ENCODE assay signal across 8 cellular contexts in the genomic region with DNA sequence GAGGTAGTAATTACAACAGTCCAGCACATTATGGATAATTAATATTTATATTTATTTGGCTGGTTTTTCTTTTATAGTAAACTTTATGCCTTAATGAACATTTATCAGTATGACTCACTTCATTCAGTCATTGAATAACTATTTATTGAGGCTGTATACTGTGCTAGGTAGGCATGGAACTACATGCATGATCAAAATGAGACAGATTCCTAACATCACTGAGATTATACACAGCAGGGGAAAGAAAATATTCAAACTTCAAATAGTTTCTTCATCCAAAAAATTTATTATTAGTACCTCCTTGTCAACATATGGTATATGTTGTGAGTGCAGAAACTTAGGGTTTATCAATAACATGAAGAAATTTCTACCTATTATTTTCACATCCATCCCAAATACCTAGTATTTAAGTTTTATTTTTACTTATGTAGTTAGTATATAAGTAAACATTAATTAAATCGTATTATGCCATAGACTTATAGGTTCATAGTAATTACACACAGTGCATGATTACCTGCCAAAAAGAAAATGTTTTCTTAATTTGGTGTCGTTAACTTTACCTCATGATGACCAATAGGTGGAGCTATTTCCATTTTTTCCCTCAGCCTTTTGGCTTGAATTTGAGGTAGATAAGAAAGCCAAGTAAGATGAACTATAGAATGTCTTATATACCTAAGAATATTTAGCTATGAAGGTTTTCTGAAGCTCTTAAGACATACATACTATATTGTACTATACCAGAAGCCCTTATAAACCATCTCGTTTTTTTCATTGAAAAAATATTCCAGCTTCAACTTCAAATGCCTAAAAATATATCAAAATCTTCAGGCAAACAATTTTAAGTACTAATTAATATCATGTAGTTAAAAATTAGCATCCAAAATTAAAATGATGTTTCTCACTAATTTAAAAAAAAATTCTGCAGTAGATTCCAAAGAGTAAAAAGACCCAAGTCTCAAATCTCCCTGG. TPM values are rescaled to one million over a fixed set of nuclear protein-coding genes. Genes with fewer than 3 reads are reported as not detected.
DNase-seq lines count a peak whose midpoint lies in the region; ATAC-seq and TF ChIP-seq lines count a peak whose summit lies in the region.

No MANE protein-coding gene starts in this region.

- WGBS in esophagus squamous epithelium, 2 donors, result 3 to 12% methylated on average over 3 of the region's 3 CpGs

- H3K4me2 ChIP-seq in neural progenitor cell, result peak overlapping the region; percentile 47

- no peak overlapping the region for H3K9ac ChIP-seq in neural progenitor cell

- no peak for TF ChIP-seq POLR2A in esophagus squamous epithelium (IDR thresholded peaks at IDR 0.05)

- H3K27me3 ChIP-seq in esophagus squamous epithelium, result no peaks in the 10 kb centered on the region
- no peaks in the 10 kb centered on the region for H3K27me3 ChIP-seq in neural progenitor cell

- H3K27ac ChIP-seq in esophagus squamous epithelium (no peak overlapping the region), neural progenitor cell (peak overlapping the region; percentile 39)

- no peak overlapping the region for H3K4me3 ChIP-seq in esophagus squamous epithelium
- H3K4me3 ChIP-seq in neural progenitor cell, result peak overlapping the region; percentile 10

- H3K9me3 ChIP-seq in esophagus squamous epithelium, result no peaks in the 10 kb centered on the region
- no peaks in the 10 kb centered on the region for H3K9me3 ChIP-seq in neural progenitor cell (ENCODE audit: low read depth)

- H3K4me1 ChIP-seq in esophagus squamous epithelium (peaks cover 0 to 17% (median 3%) of the 10 kb centered on the region in 3 donors), neural progenitor cell (peaks cover 25% of the 10 kb centered on the region)

- H3K4me3 Mint-ChIP-seq in neural progenitor cell, result no peak overlapping the region

- no peaks in the 10 kb centered on the region for H4K20me1 ChIP-seq in neural progenitor cell (ENCODE audit: low read depth)

- DNase-seq in G401 (ENCODE audit: low spot score) (peak; percentile 74), M059J (ENCODE audit: low read depth) (peak; percentile 73), SHP77 treated with DMSO at 0.1 percent for 48 hours (lab: John Stamatoyannopoulos, UW) (peak; percentile 15), esophagus squamous epithelium (lab: John Stamatoyannopoulos, UW) (no peak), neural progenitor cell (ENCODE audit: low spot score) (peak; percentile 68), OCI-M2 (lab: John Stamatoyannopoulos, UW; ENCODE audit: unreplicated experiment) (no peak)

- intact Hi-C loops in esophagus squamous epithelium (cut with DNase I), result loop anchor here (10.0 kb wide), 1 partner anchor 228 kb away; no protein-coding TSS in a partner anchor

- ATAC-seq in GM21737 (IDR thresholded peaks at IDR 0.05; ENCODE audit: unreplicated experiment) (peak; percentile 71), GM19463 (IDR thresholded peaks at IDR 0.05; ENCODE audit: unreplicated experiment) (no peak)

- no peaks in the 10 kb centered on the region for H3K79me2 ChIP-seq in neural progenitor cell (ENCODE audit: low read depth)

- H3K4me1 Mint-ChIP-seq in neural progenitor cell, result peaks cover 13% of the 10 kb centered on the region

- H3F3A ChIP-seq in neural progenitor cell (ENCODE audit: low read depth), result peaks cover 41% of the 10 kb centered on the region

- no peak overlapping the region for H2AFZ ChIP-seq in neural progenitor cell (replicated peaks)

- no peaks in the 10 kb centered on the region for H3K9me3 Mint-ChIP-seq in neural progenitor cell

- H3K36me3 Mint-ChIP-seq in neural progenitor cell, result no peaks in the 10 kb centered on the region

- no peaks in the 10 kb centered on the region for H3K27me3 Mint-ChIP-seq in neural progenitor cell (ENCODE audit: insufficient read depth, low read depth)

- in situ Hi-C loops in G401 (cut with HindIII; ENCODE audit: low sequenced_read_pairs), result no loop called here

- no peak overlapping the region for H3K27ac Mint-ChIP-seq in neural progenitor cell

- TF ChIP-seq CTCF in esophagus squamous epithelium (IDR thresholded peaks at IDR 0.05) (peak; percentile 52 to 76 (median 68)), neural progenitor cell (IDR thresholded peaks at IDR 0.05) (peak; percentile 90)

- H3K36me3 ChIP-seq in esophagus squamous epithelium (no peaks in the 10 kb centered on the region), neural progenitor cell (no peaks in the 10 kb centered on the region)

RNA-seq across cellular contexts. Expression of a gene that starts 12.5 kb away (rescaled TPM):
- 26.7 and 44.2 TPM in 2 replicates for total RNA-seq in G401 (2014; rRNA removed; shearing (Covaris generic))
- total RNA-seq in M059J (2014; rRNA removed; shearing (Covaris generic)), result 159 and 198 TPM in 2 replicates
- total RNA-seq in esophagus squamous epithelium, result 10 to 100 TPM; 51.3 to 97.0 (median 72.3) TPM
- total RNA-seq in neural progenitor cell (ENCODE audit: low replicate concordance), result 61.2 and 86.0 TPM in 2 replicates

RNA-seq across cellular contexts. Expression of a gene that starts 53.5 kb away (rescaled TPM):
- 157 and 189 TPM in 2 replicates for total RNA-seq in G401 (2014; rRNA removed; shearing (Covaris generic))
- total RNA-seq in M059J (2014; rRNA removed; shearing (Covaris generic)), result 333 and 839 TPM in 2 replicates
- 100 to 1,000 TPM; 192 to 530 (median 330) TPM for total RNA-seq in esophagus squamous epithelium
- total RNA-seq in neural progenitor cell (ENCODE audit: low replicate concordance), result 146 and 330 TPM in 2 replicates

Comparison
In these comparisons a context has a peak if more than half of its experiments do, and no peak if none do; other contexts are left out.
1. DNase-seq: peak in G401 (single experiment), M059J (single experiment), SHP77 treated with DMSO at 0.1 percent for 48 hours (single experiment) and neural progenitor cell (single experiment); none in esophagus squamous epithelium (single experiment) and OCI-M2 (single experiment).